ENCODE assay signal across 1 cellular context in genomic region chr5:54311178-54311811, GRCh38.
TF ChIP-seq lines count a peak whose summit lies in the region.

No MANE protein-coding gene starts in this region.

TF ChIP-seq in HCT116, 20 proteins besides CTCF, POLR2A, EP300 and RAD21 (continued from another document):
- TF ChIP-seq REST (IDR thresholded peaks at IDR 0.05; ENCODE audit: low read depth), result no peak
